ENCODE assay signal across 14 cellular contexts in the genomic region with DNA sequence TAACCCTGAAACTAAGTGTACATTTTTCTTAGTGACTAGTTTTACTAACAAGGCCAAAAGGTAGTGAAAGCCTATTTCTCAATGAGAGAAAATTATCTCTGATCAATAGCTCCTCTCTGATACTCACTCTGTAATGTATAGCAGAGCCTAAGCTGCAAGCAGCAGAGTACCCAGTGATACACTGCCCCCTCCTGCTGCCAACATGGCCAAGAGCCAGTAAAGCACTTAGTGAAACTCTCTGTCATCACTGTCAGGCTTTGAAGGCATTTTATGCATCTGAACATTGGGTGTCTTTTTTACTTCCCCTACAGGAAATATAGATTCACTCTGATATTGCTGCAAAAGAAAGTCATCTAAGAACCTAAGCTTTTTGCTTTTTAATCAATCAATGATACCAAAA.
DNase-seq lines count a peak whose midpoint lies in the region; ATAC-seq and TF ChIP-seq lines count a peak whose summit lies in the region.
"Had no signal": no experiment of that assay in that cellular context is flagged by ENCODE, and none has a peak within 500 bp of the region (broad histone marks: within the 10 kb centered on the region; RNA-seq: fewer than 3 reads in every experiment).

No MANE protein-coding gene starts in this region.

- no peaks in the 10 kb centered on the region for H3K36me3 Mint-ChIP-seq in CD8-positive, alpha-beta T cell
- H3K36me3 Mint-ChIP-seq in activated CD4-positive, alpha-beta T cell treated with anti-CD3 and anti-CD28 coated beads, Interleukin-2, amount 10 ng/mL, durations not matched to agents 24 days and 14 days (ENCODE audit: low read depth) = no peaks in the 10 kb centered on the region
- H3K36me3 Mint-ChIP-seq: stimulated activated memory B cell treated with anti-CD40 and anti-IgM and Interleukin-4, amounts not matched to agents 10 μg/mL and 1 μg/mL and 100 μg/mL, for 72 hours had no signal

- no peaks in the 10 kb centered on the region for H3K4me1 ChIP-seq in OCI-LY7 (ENCODE audit: insufficient read depth, low read length, poor library complexity, severe bottlenecking)
- H3K4me1 ChIP-seq in CD8-positive, alpha-beta T cell (ENCODE audit: insufficient read depth, low read length) = no peaks in the 10 kb centered on the region
- H3K4me1 ChIP-seq: esophagus squamous epithelium had no signal

- TF ChIP-seq CTCF in OCI-LY7 (conservative IDR thresholded peaks at IDR 0.05; ENCODE audit: low read length) = 0 out of 2 replicates have a peak, but pooled peaks have one; percentile 18
- TF ChIP-seq CTCF in CD8-positive, alpha-beta T cell (IDR thresholded peaks at IDR 0.05) = no peak

- no peak overlapping the region for H3K27ac ChIP-seq in OCI-LY7 (ENCODE audit: low read depth, low read length, poor library complexity, severe bottlenecking)
- no peak overlapping the region for H3K27ac ChIP-seq in CD8-positive, alpha-beta T cell (ENCODE audit: low read depth, low read length)
- H3K27ac ChIP-seq: brain microvascular endothelial cell, esophagus squamous epithelium, VCaP had no signal

- no peaks in the 10 kb centered on the region for H3K9me3 ChIP-seq in OCI-LY7 (ENCODE audit: low read length)
- H3K9me3 ChIP-seq in CD8-positive, alpha-beta T cell (ENCODE audit: low read length) = no peaks in the 10 kb centered on the region
- H3K9me3 ChIP-seq: esophagus squamous epithelium had no signal

- ATAC-seq in CD8-positive, alpha-beta T cell = no peak
- ATAC-seq: stimulated activated memory B cell treated with anti-CD40 and anti-IgM and Interleukin-4, amounts not matched to agents 10 μg/mL and 1 μg/mL and 100 μg/mL, for 72 hours had no signal

- H3K27ac Mint-ChIP-seq in CD8-positive, alpha-beta T cell = no peak overlapping the region
- H3K27ac Mint-ChIP-seq in activated CD4-positive, alpha-beta T cell treated with anti-CD3 and anti-CD28 coated beads, Interleukin-2, amount 10 ng/mL, durations not matched to agents 24 days and 14 days = no peak overlapping the region
- H3K27ac Mint-ChIP-seq: stimulated activated memory B cell treated with anti-CD40 and anti-IgM and Interleukin-4, amounts not matched to agents 10 μg/mL and 1 μg/mL and 100 μg/mL, for 72 hours had no signal

- no peak overlapping the region for H3K4me3 ChIP-seq in OCI-LY7 (ENCODE audit: low read depth, low read length, poor library complexity, severe bottlenecking)
- H3K4me3 ChIP-seq in CD8-positive, alpha-beta T cell (ENCODE audit: low read depth, low read length) = no peak overlapping the region
- H3K4me3 ChIP-seq: esophagus squamous epithelium had no signal

- peak; percentile 16 for DNase-seq in COLO668 (lab: John Stamatoyannopoulos, UW; ENCODE audit: unreplicated experiment)
- peak; percentile 24 for DNase-seq in NCI-H1436 treated with DMSO at 0.1 percent for 48 hours (lab: John Stamatoyannopoulos, UW)
- DNase-seq in OCI-LY7 (ENCODE audit: low spot score) = no peak
- peak; percentile 14 for DNase-seq in iPS-NIHi11 (ENCODE audit: low spot score)
- DNase-seq in RKO (ENCODE audit: low spot score) = no peak
- no peak for DNase-seq in CD8-positive, alpha-beta T cell
- DNase-seq in activated CD4-positive, alpha-beta T cell treated with anti-CD3 and anti-CD28 coated beads, Interleukin-2, amount 10 ng/mL, durations not matched to agents 24 days and 14 days = no peak
- DNase-seq in ecto neural progenitor cell (ENCODE audit: low spot score) = no peak
- DNase-seq: activated T-cell treated with anti-CD3 and anti-CD28 coated beads, Interleukin-2, amount 50 U/mL, for 48 hours; brain microvascular endothelial cell; esophagus squamous epithelium; KG1 had no signal

- POLR2A ChIA-PET in OCI-LY7 (lab: Charles Lee) = no interaction called here
- POLR2A ChIA-PET in CD8-positive, alpha-beta T cell (lab: Charles Lee) = no interaction called here

- H3K4me1 Mint-ChIP-seq in CD8-positive, alpha-beta T cell (ENCODE audit: low read depth) = no peaks in the 10 kb centered on the region
- no peaks in the 10 kb centered on the region for H3K4me1 Mint-ChIP-seq in activated CD4-positive, alpha-beta T cell treated with anti-CD3 and anti-CD28 coated beads, Interleukin-2, amount 10 ng/mL, durations not matched to agents 24 days and 14 days
- H3K4me1 Mint-ChIP-seq: stimulated activated memory B cell treated with anti-CD40 and anti-IgM and Interleukin-4, amounts not matched to agents 10 μg/mL and 1 μg/mL and 100 μg/mL, for 72 hours had no signal

- no peak overlapping the region for H2AFZ ChIP-seq in OCI-LY7 (ENCODE audit: low read length)

- intact Hi-C loops in OCI-LY7 (cut with micrococcal nuclease; ENCODE audit: unreplicated experiment) = no loop called here
- intact Hi-C loops in CD8-positive, alpha-beta T cell (cut with DNase I, micrococcal nuclease) = no loop called here
- intact Hi-C loops in activated CD4-positive, alpha-beta T cell treated with anti-CD3 and anti-CD28 coated beads, Interleukin-2, amount 10 ng/mL, durations not matched to agents 24 days and 14 days (cut with micrococcal nuclease) = no loop called here

- H3K4me3 Mint-ChIP-seq in CD8-positive, alpha-beta T cell = no peak overlapping the region
- H3K4me3 Mint-ChIP-seq in activated CD4-positive, alpha-beta T cell treated with anti-CD3 and anti-CD28 coated beads, Interleukin-2, amount 10 ng/mL, durations not matched to agents 24 days and 14 days = no peak overlapping the region
- H3K4me3 Mint-ChIP-seq: stimulated activated memory B cell treated with anti-CD40 and anti-IgM and Interleukin-4, amounts not matched to agents 10 μg/mL and 1 μg/mL and 100 μg/mL, for 72 hours had no signal

- no peaks in the 10 kb centered on the region for H3K9me2 ChIP-seq in OCI-LY7 (ENCODE audit: insufficient read depth, low read length)

- no peaks in the 10 kb centered on the region for H3K27me3 ChIP-seq in CD8-positive, alpha-beta T cell (ENCODE audit: insufficient read depth, low read length)
- H3K27me3 ChIP-seq: brain microvascular endothelial cell, esophagus squamous epithelium had no signal

- H4K20me1 ChIP-seq in OCI-LY7 (ENCODE audit: insufficient read depth, low read length) = no peaks in the 10 kb centered on the region

- H3K27me3 Mint-ChIP-seq in CD8-positive, alpha-beta T cell (ENCODE audit: low read depth) = no peaks in the 10 kb centered on the region
- H3K27me3 Mint-ChIP-seq in activated CD4-positive, alpha-beta T cell treated with anti-CD3 and anti-CD28 coated beads, Interleukin-2, amount 10 ng/mL, durations not matched to agents 24 days and 14 days = no peaks in the 10 kb centered on the region
- H3K27me3 Mint-ChIP-seq: stimulated activated memory B cell treated with anti-CD40 and anti-IgM and Interleukin-4, amounts not matched to agents 10 μg/mL and 1 μg/mL and 100 μg/mL, for 72 hours had no signal

- H3K79me2 ChIP-seq in OCI-LY7 (ENCODE audit: insufficient read depth, low read depth, low read length) = no peaks in the 10 kb centered on the region

- peaks cover 9% of the 10 kb centered on the region for H3K9me3 Mint-ChIP-seq in CD8-positive, alpha-beta T cell
- no peaks in the 10 kb centered on the region for H3K9me3 Mint-ChIP-seq in activated CD4-positive, alpha-beta T cell treated with anti-CD3 and anti-CD28 coated beads, Interleukin-2, amount 10 ng/mL, durations not matched to agents 24 days and 14 days
- H3K9me3 Mint-ChIP-seq: stimulated activated memory B cell treated with anti-CD40 and anti-IgM and Interleukin-4, amounts not matched to agents 10 μg/mL and 1 μg/mL and 100 μg/mL, for 72 hours had no signal

- H3K4me2 ChIP-seq in OCI-LY7 (ENCODE audit: low read length) = no peak overlapping the region

- CTCF ChIA-PET in OCI-LY7 (lab: Charles Lee; ENCODE audit: unreplicated experiment) = no interaction called here
- CTCF ChIA-PET in CD8-positive, alpha-beta T cell (lab: Charles Lee) = no interaction called here

- BruUV-seq in OCI-LY7 (replicated peaks; lab: Mats Ljungman, UMichigan) = no TSS peak

- H3K36me3 ChIP-seq in OCI-LY7 (ENCODE audit: insufficient read depth, low read length) = no peaks in the 10 kb centered on the region
- H3K36me3 ChIP-seq in CD8-positive, alpha-beta T cell (ENCODE audit: insufficient read depth, low read length) = no peaks in the 10 kb centered on the region
- H3K36me3 ChIP-seq: brain microvascular endothelial cell, esophagus squamous epithelium had no signal

Comparison
In these comparisons a context has a peak if more than half of its experiments do, and no peak if none do; other contexts are left out.
1. DNase-seq: peak in COLO668 (single experiment), NCI-H1436 treated with DMSO at 0.1 percent for 48 hours (single experiment) and iPS-NIHi11 (single experiment); none in OCI-LY7 (single experiment), RKO (single experiment), CD8-positive, alpha-beta T cell (0 of 7), activated CD4-positive, alpha-beta T cell treated with anti-CD3 and anti-CD28 coated beads, Interleukin-2, amount 10 ng/mL, durations not matched to agents 24 days and 14 days (single experiment) and ecto neural progenitor cell (single experiment).